ENCODE assay signal across 9 cellular contexts in genomic region chr22:41491379-41492100, GRCh38. TPM values are rescaled to one million over a fixed set of nuclear protein-coding genes. Genes with fewer than 3 reads are reported as not detected.
DNase-seq lines count a peak whose midpoint lies in the region; ATAC-seq and TF ChIP-seq lines count a peak whose summit lies in the region.
"Had no signal": no experiment of that assay in that cellular context is flagged by ENCODE, and none has a peak within 500 bp of the region (broad histone marks: within the 10 kb centered on the region; RNA-seq: fewer than 3 reads in every experiment).

No MANE protein-coding gene starts in this region.

- H3K4me3 ChIP-seq in AG10803 (ENCODE audit: low read length) (no peak overlapping the region), heart left ventricle (no peak overlapping the region), parathyroid adenoma (ENCODE audit: low read depth, low read length) (no peak overlapping the region)
- H3K4me3 ChIP-seq: breast epithelium had no signal

- H3K27me3 ChIP-seq in heart left ventricle (no peaks in the 10 kb centered on the region), parathyroid adenoma (ENCODE audit: control insufficient read depth, insufficient read depth, low read length) (no peaks in the 10 kb centered on the region)
- H3K27me3 ChIP-seq: breast epithelium had no signal

- no peak overlapping the region for H2AFZ ChIP-seq in parathyroid adenoma

- 43 to 50% (median 44%) methylated on average over 5 of the region's 5 CpGs for WGBS in heart left ventricle, 4 donors

- H3K4me1 ChIP-seq in heart left ventricle, result peaks cover 3 to 96% (median 78%) of the 10 kb centered on the region in 12 donors
- H3K4me1 ChIP-seq in parathyroid adenoma, result peaks cover 31% of the 10 kb centered on the region

- H3K27ac ChIP-seq in angular gyrus (ENCODE audit: low read depth, low read length) (peak overlapping the region; percentile 45), heart left ventricle (peak overlapping the region; percentile 19 to 83 (median 61)), parathyroid adenoma (peak overlapping the region; percentile 49)

- H3K9me3 ChIP-seq in heart left ventricle, result no peaks in the 10 kb centered on the region
- no peaks in the 10 kb centered on the region for H3K9me3 ChIP-seq in parathyroid adenoma (ENCODE audit: control insufficient read depth, low read length)
- H3K9me3 ChIP-seq: breast epithelium had no signal

- no peak overlapping the region for H3K9ac ChIP-seq in parathyroid adenoma

- TF ChIP-seq POLR2A in heart left ventricle (IDR thresholded peaks at IDR 0.05), result no peak

- intact Hi-C loops in heart left ventricle (cut with DNase I), result no loop called here

- TF ChIP-seq CTCF in AG10803 (conservative IDR thresholded peaks at IDR 0.05; ENCODE audit: low read length), result no peak
- no peak for TF ChIP-seq CTCF in heart left ventricle (IDR thresholded peaks at IDR 0.05)
- no peak for TF ChIP-seq CTCF in parathyroid adenoma (IDR thresholded peaks at IDR 0.05)

- H3K36me3 ChIP-seq in heart left ventricle, result peaks cover 0 to 15% (median 5%) of the 10 kb centered on the region in 9 donors
- H3K36me3 ChIP-seq in parathyroid adenoma (ENCODE audit: control insufficient read depth, insufficient read depth, low read length), result no peaks in the 10 kb centered on the region
- H3K36me3 ChIP-seq: breast epithelium had no signal

- H3K4me2 ChIP-seq in parathyroid adenoma (ENCODE audit: low read length), result no peak overlapping the region

- H3K79me2 ChIP-seq in parathyroid adenoma, result peaks cover 37% of the 10 kb centered on the region

- ATAC-seq in heart left ventricle (peak in 3 of 4 donors; percentile 13 to 39 (median 38)), GM21423 (IDR thresholded peaks at IDR 0.05; ENCODE audit: unreplicated experiment) (no peak), GM19452 (IDR thresholded peaks at IDR 0.05; ENCODE audit: unreplicated experiment) (no peak), GM19395 (IDR thresholded peaks at IDR 0.05; ENCODE audit: unreplicated experiment) (no peak)

- peak; percentile 65 for DNase-seq in AG10803 (ENCODE audit: low read depth)
- DNase-seq in heart left ventricle, result no peak
- DNase-seq in activated T-cell treated with anti-CD3 and anti-CD28 coated beads, Interleukin-2, amount 50 U/mL, for 1 hour, result no peak

RNA-seq across cellular contexts. Expression of gene ACO2, which starts 22.6 kb away (rescaled TPM):
- total RNA-seq in heart left ventricle, result 1,000 to 10,000 TPM in 2 of 9 donors, 100 to 1,000 TPM in 7; 503 to 1,146 (median 862) TPM
- 100 to 1,000 TPM; 375 to 431 TPM for polyA plus RNA-seq in heart left ventricle

RNA-seq across cellular contexts. Expression of gene PHF5A, which starts 23.0 kb away (rescaled TPM):
- 10 to 100 TPM; 13.4 to 29.3 (median 20.0) TPM for total RNA-seq in heart left ventricle
- polyA plus RNA-seq in heart left ventricle, result 10 to 100 TPM; 40.3 to 49.9 TPM

RNA-seq across cellular contexts. Expression of gene TOB2, which starts 44.9 kb away (rescaled TPM):
- total RNA-seq in heart left ventricle, result 10 to 100 TPM; 29.0 to 74.5 (median 46.1) TPM
- polyA plus RNA-seq in heart left ventricle, result 10 to 100 TPM; 29.6 to 44.9 TPM

RNA-seq across cellular contexts. Expression of gene POLR3H, which starts 52.7 kb away (rescaled TPM):
- 10 to 100 TPM; 12.2 to 27.4 (median 18.3) TPM for total RNA-seq in heart left ventricle
- 10 to 100 TPM; 20.2 to 31.2 TPM for polyA plus RNA-seq in heart left ventricle

Comparison
In these comparisons a context has a peak if more than half of its experiments do, and no peak if none do; other contexts are left out.
1. ATAC-seq: peak in heart left ventricle (3 of 4); none in GM21423 (single experiment), GM19452 (single experiment) and GM19395 (single experiment).
2. Peak in every context shown above with its lines, with median percentiles within 50 percentile points of each other: H3K27ac ChIP-seq.